ENCODE assay signal across 12 cellular contexts in genomic region chr2:142757111-142757510, GRCh38.
A peak's percentile ranks its signal among the peaks of the same experiment; 100 is the strongest.
DNase-seq lines count a peak whose midpoint lies in the region; ATAC-seq and TF ChIP-seq lines count a peak whose summit lies in the region.
"Had no signal": no experiment of that assay in that cellular context is flagged by ENCODE, and none has a peak within 500 bp of the region (broad histone marks: within the 10 kb centered on the region; RNA-seq: fewer than 3 reads in every experiment).

No MANE protein-coding gene starts in this region.

- no CpG with 5 or more reads among the region's 2 CpGs for WGBS in IMR-90 (ENCODE audit: extremely low coverage in 2 of 2, insufficient read length in 1 of 2), 2 experiments

- no peaks in the 10 kb centered on the region for H3K36me3 ChIP-seq in ACC112 (ENCODE audit: insufficient read depth, low read length)
- no peaks in the 10 kb centered on the region for H3K36me3 ChIP-seq in IMR-90 (ENCODE audit: control insufficient read depth, insufficient read depth, low read length)
- H3K36me3 ChIP-seq: BE2C had no signal

- H3K14ac ChIP-seq in IMR-90 (replicated peaks; ENCODE audit: low read depth, low read length) = no peak overlapping the region

- no peak for DNase-seq in IMR-90
- peak; percentile 9 for DNase-seq in epithelial cell of esophagus (ENCODE audit: low read depth)
- DNase-seq in kidney glomerular epithelial cell (lab: John Stamatoyannopoulos, UW) = peak; percentile 1
- DNase-seq in NCI-H187 (lab: John Stamatoyannopoulos, UW) = no peak
- DNase-seq in HuH-7 (ENCODE audit: low spot score) = no peak
- no peak for DNase-seq in activated CD4-positive, alpha-beta T cell treated with anti-CD3 and anti-CD28 coated beads for 1 hour
- DNase-seq: BE2C; CD4-positive, alpha-beta memory T cell; DMS79 had no signal

- no peaks in the 10 kb centered on the region for H3K9me3 ChIP-seq in IMR-90 (ENCODE audit: control insufficient read depth, insufficient read depth, low read length)
- H3K9me3 ChIP-seq: BE2C had no signal

- H4K5ac ChIP-seq in IMR-90 (ENCODE audit: low read depth, low read length) = no peak overlapping the region

- H3K27me3 ChIP-seq in ACC112 (ENCODE audit: insufficient read depth, low read length) (no peaks in the 10 kb centered on the region), IMR-90 (ENCODE audit: control insufficient read depth, insufficient read depth, low read length) (no peaks in the 10 kb centered on the region)
- H3K27me3 ChIP-seq: BE2C had no signal

- H3K4me3 ChIP-seq in ACC112 (ENCODE audit: low read depth, low read length) (no peak overlapping the region), IMR-90 (ENCODE audit: insufficient read depth, low read depth, low read length) (no peak overlapping the region), epithelial cell of esophagus (ENCODE audit: low read length) (no peak overlapping the region)

- POLR2A ChIA-PET in IMR-90 (lab: Charles Lee; ENCODE audit: unreplicated experiment) = no interaction called here

- TF ChIP-seq CTCF in IMR-90 (conservative IDR thresholded peaks at IDR 0.05; ENCODE audit: low read depth, low read length) (no peak), epithelial cell of esophagus (IDR thresholded peaks at IDR 0.05; ENCODE audit: insufficient read depth, low read depth, low read length, missing control alignments) (no peak)

- no peak for TF ChIP-seq POLR2A in IMR-90 (IDR thresholded peaks at IDR 0.05; ENCODE audit: low read depth, low read length)

- H3K23ac ChIP-seq in IMR-90 (ENCODE audit: low read depth, low read length) = no peak overlapping the region

- no peak overlapping the region for H4K8ac ChIP-seq in IMR-90 (ENCODE audit: low read depth in 2 of 2, low read length in 2 of 2)

- no peaks in the 10 kb centered on the region for H4K20me1 ChIP-seq in IMR-90 (ENCODE audit: insufficient read depth, low read length)

- no TSS peak for BruUV-seq in IMR-90 (replicated peaks; lab: Mats Ljungman, UMichigan)

- in situ Hi-C loops in IMR-90 (cut with MboI; ENCODE audit: low sequenced_read_pairs) = no loop called here

- H2AFZ ChIP-seq in ACC112 (ENCODE audit: low read length, unreplicated experiment) = no peak overlapping the region
- H2AFZ ChIP-seq in IMR-90 (replicated peaks; ENCODE audit: low read length, poor library complexity) = no peak overlapping the region

- dilution Hi-C loops in IMR-90 (cut with HindIII; ENCODE audit: low sequenced_read_pairs, unreplicated experiment) = no loop called here

- no peak overlapping the region for H2BK15ac ChIP-seq in IMR-90 (ENCODE audit: low read depth, low read length)

- H2BK120ac ChIP-seq in IMR-90 (ENCODE audit: low read depth, low read length) = no peak overlapping the region

- H3K4ac ChIP-seq in IMR-90 (ENCODE audit: low read depth, low read length) = no peak overlapping the region

- H3K27ac ChIP-seq in ACC112 (ENCODE audit: low read depth, low read length) (peak overlapping the region; percentile 64), IMR-90 (ENCODE audit: insufficient read depth, low read length) (no peak overlapping the region)
- H3K27ac ChIP-seq: C4-2B had no signal

- no peak overlapping the region for H3K4me2 ChIP-seq in IMR-90 (ENCODE audit: low read depth, low read length)

- H3K79me1 ChIP-seq in IMR-90 (ENCODE audit: low read depth in 1 of 2, low read length in 2 of 2) = no peaks in the 10 kb centered on the region

- no peak overlapping the region for H3K18ac ChIP-seq in IMR-90 (ENCODE audit: low read depth, low read length)

- peaks cover 37% of the 10 kb centered on the region for H3K4me1 ChIP-seq in ACC112 (ENCODE audit: control insufficient read depth, insufficient read depth, low read length, unreplicated experiment)
- no peaks in the 10 kb centered on the region for H3K4me1 ChIP-seq in IMR-90 (ENCODE audit: control insufficient read depth, insufficient read depth, low read length)
- H3K4me1 ChIP-seq: BE2C had no signal

- H3K9ac ChIP-seq in IMR-90 (ENCODE audit: low read depth, low read length) = no peak overlapping the region

- no peak overlapping the region for H4K91ac ChIP-seq in IMR-90 (ENCODE audit: insufficient read depth, low read depth, low read length)

- no peak overlapping the region for H3K56ac ChIP-seq in IMR-90 (ENCODE audit: extremely low read depth, insufficient read depth, low read length)

- H3K79me2 ChIP-seq in ACC112 (ENCODE audit: control insufficient read depth, insufficient read depth, low read length, unreplicated experiment) = no peaks in the 10 kb centered on the region

- H2BK5ac ChIP-seq in IMR-90 (ENCODE audit: low read depth, low read length, poor library complexity, severe bottlenecking) = no peak overlapping the region

- no peak overlapping the region for H2BK20ac ChIP-seq in IMR-90 (ENCODE audit: low read depth, low read length)

- ATAC-seq in IMR-90 (ENCODE audit: low read depth) (no peak), GM18517 (IDR thresholded peaks at IDR 0.05; ENCODE audit: unreplicated experiment) (no peak)

- H2AK9ac ChIP-seq in IMR-90 (replicated peaks; ENCODE audit: low read depth, low read length, poor library complexity) = no peak overlapping the region

- CTCF ChIA-PET in IMR-90 (lab: Yijun Ruan, JAX) = no interaction called here

- TF ChIP-seq RAD21 in IMR-90 (IDR thresholded peaks at IDR 0.05; ENCODE audit: low read length) = no peak

- no peaks in the 10 kb centered on the region for H3K9me1 ChIP-seq in IMR-90 (ENCODE audit: insufficient read depth, low read length)

- intact Hi-C loops in IMR-90 (cut with micrococcal nuclease) = no loop called here

- H2AK5ac ChIP-seq in IMR-90 (ENCODE audit: low read depth, low read length) = no peak overlapping the region

TF ChIP-seq in IMR-90, 13 proteins besides CTCF, POLR2A, EP300 and RAD21:
- TF ChIP-seq MXI1 (IDR thresholded peaks at IDR 0.05; ENCODE audit: borderline replicate concordance, low read depth, low read length) (no peak), RCOR1 (IDR thresholded peaks at IDR 0.05; ENCODE audit: insufficient replicate concordance, low read length) (no peak), MAZ (IDR thresholded peaks at IDR 0.05; ENCODE audit: borderline replicate concordance, low read depth, low read length) (no peak), CEBPB (IDR thresholded peaks at IDR 0.05; ENCODE audit: low read depth, low read length) (peak; percentile 34; the same call in 1 of the 2 replicates), FOS (IDR thresholded peaks at IDR 0.05; ENCODE audit: low read depth, low read length) (no peak)

Comparison
In these comparisons a context has a peak if more than half of its experiments do, and no peak if none do; other contexts are left out.
1. DNase-seq: peak in epithelial cell of esophagus (single experiment) and kidney glomerular epithelial cell (single experiment); none in IMR-90 (single experiment), NCI-H187 (0 of 2), HuH-7 (single experiment) and activated CD4-positive, alpha-beta T cell treated with anti-CD3 and anti-CD28 coated beads for 1 hour (single experiment).